ENCODE assay signal across 16 cellular contexts in genomic region chr9:76215066-76215465, GRCh38.
DNase-seq lines count a peak whose midpoint lies in the region; ATAC-seq and TF ChIP-seq lines count a peak whose summit lies in the region.
"Had no signal": no experiment of that assay in that cellular context is flagged by ENCODE, and none has a peak within 500 bp of the region (broad histone marks: within the 10 kb centered on the region; RNA-seq: fewer than 3 reads in every experiment).

No MANE protein-coding gene starts in this region.

- H3K36me3 ChIP-seq in neural progenitor cell, result no peaks in the 10 kb centered on the region

- H3K4me3 Mint-ChIP-seq in neural progenitor cell, result no peak overlapping the region
- H3K4me3 Mint-ChIP-seq: activated naive CD4-positive, alpha-beta T cell treated with anti-CD3 and anti-CD28 coated beads, Interleukin-2, amount 10 ng/mL, durations not matched to agents 7 days and 5 days; CD4-positive, CD25-positive, alpha-beta regulatory T cell had no signal

- H3K9me3 Mint-ChIP-seq in neural progenitor cell, result peaks cover 3% of the 10 kb centered on the region
- H3K9me3 Mint-ChIP-seq in activated naive CD4-positive, alpha-beta T cell treated with anti-CD3 and anti-CD28 coated beads, Interleukin-2, amount 50 U/mL, for 72 hours, result no peaks in the 10 kb centered on the region
- H3K9me3 Mint-ChIP-seq: activated naive CD4-positive, alpha-beta T cell treated with anti-CD3 and anti-CD28 coated beads, Interleukin-2, amount 10 ng/mL, durations not matched to agents 7 days and 5 days had no signal

- no peaks in the 10 kb centered on the region for H3K36me3 Mint-ChIP-seq in neural progenitor cell
- H3K36me3 Mint-ChIP-seq in activated naive CD4-positive, alpha-beta T cell treated with anti-CD3 and anti-CD28 coated beads, Interleukin-2, amount 50 U/mL, for 72 hours, result no peaks in the 10 kb centered on the region
- H3K36me3 Mint-ChIP-seq: activated naive CD4-positive, alpha-beta T cell treated with anti-CD3 and anti-CD28 coated beads, Interleukin-2, amount 10 ng/mL, durations not matched to agents 7 days and 5 days; CD4-positive, CD25-positive, alpha-beta regulatory T cell had no signal

- ATAC-seq in HG03469 (IDR thresholded peaks at IDR 0.05; ENCODE audit: unreplicated experiment), result no peak
- ATAC-seq in activated naive CD4-positive, alpha-beta T cell treated with anti-CD3 and anti-CD28 coated beads, Interleukin-2, amount 50 U/mL, for 72 hours, result no peak
- ATAC-seq: GM12878 had no signal

- H3K4me2 ChIP-seq in neural progenitor cell, result no peak overlapping the region

- H2AFZ ChIP-seq in neural progenitor cell (replicated peaks), result peak overlapping the region; percentile 84

- H3K79me2 ChIP-seq in neural progenitor cell (ENCODE audit: low read depth), result no peaks in the 10 kb centered on the region

- H3K4me3 ChIP-seq in neural progenitor cell, result no peak overlapping the region
- H3K4me3 ChIP-seq: GM12878 had no signal

- no peak overlapping the region for H3K9ac ChIP-seq in neural progenitor cell

- no peaks in the 10 kb centered on the region for H4K20me1 ChIP-seq in neural progenitor cell (ENCODE audit: low read depth)

- H3K27ac Mint-ChIP-seq in neural progenitor cell, result no peak overlapping the region
- H3K27ac Mint-ChIP-seq in activated naive CD4-positive, alpha-beta T cell treated with anti-CD3 and anti-CD28 coated beads, Interleukin-2, amount 50 U/mL, for 72 hours, result no peak overlapping the region
- H3K27ac Mint-ChIP-seq: activated naive CD4-positive, alpha-beta T cell treated with anti-CD3 and anti-CD28 coated beads, Interleukin-2, amount 10 ng/mL, durations not matched to agents 7 days and 5 days; CD4-positive, CD25-positive, alpha-beta regulatory T cell had no signal

- peaks cover 32% of the 10 kb centered on the region for H3K4me1 Mint-ChIP-seq in neural progenitor cell
- H3K4me1 Mint-ChIP-seq: activated naive CD4-positive, alpha-beta T cell treated with anti-CD3 and anti-CD28 coated beads, Interleukin-2, amount 10 ng/mL, durations not matched to agents 7 days and 5 days; CD4-positive, CD25-positive, alpha-beta regulatory T cell had no signal

- H3K4me1 ChIP-seq in neural progenitor cell, result peaks cover 20% of the 10 kb centered on the region

- no peaks in the 10 kb centered on the region for H3K9me3 ChIP-seq in neural progenitor cell (ENCODE audit: low read depth)

- H3K27me3 Mint-ChIP-seq in neural progenitor cell (ENCODE audit: insufficient read depth, low read depth), result peaks cover 2% of the 10 kb centered on the region
- H3K27me3 Mint-ChIP-seq: activated naive CD4-positive, alpha-beta T cell treated with anti-CD3 and anti-CD28 coated beads, Interleukin-2, amount 10 ng/mL, durations not matched to agents 7 days and 5 days; CD4-positive, CD25-positive, alpha-beta regulatory T cell had no signal

- H3K27ac ChIP-seq in epithelial cell of prostate (no peak overlapping the region), neural progenitor cell (no peak overlapping the region)

- peaks cover 12% of the 10 kb centered on the region for H3F3A ChIP-seq in neural progenitor cell (ENCODE audit: low read depth)

- TF ChIP-seq CTCF in neural progenitor cell (IDR thresholded peaks at IDR 0.05), result no peak

- H3K27me3 ChIP-seq in neural progenitor cell, result no peaks in the 10 kb centered on the region

- DNase-seq in Ammon's horn (ENCODE audit: low spot score) (peak; percentile 21), RPMI7951 (ENCODE audit: low read depth) (peak; percentile 70), epithelial cell of prostate (ENCODE audit: low read depth, low spot score) (peak; percentile 10), neural progenitor cell (ENCODE audit: low spot score) (peak; percentile 4), NCI-H1092 (lab: John Stamatoyannopoulos, UW) (no peak), SKM-1 treated with dmso at 0.1 percent for 144 hours (lab: John Stamatoyannopoulos, UW; ENCODE audit: unreplicated experiment) (no peak)
- DNase-seq in activated naive CD4-positive, alpha-beta T cell treated with anti-CD3 and anti-CD28 coated beads, Interleukin-2, amount 50 U/mL, for 72 hours (ENCODE audit: low spot score in 2 of 2), result no peak
- DNase-seq: activated CD4-positive, alpha-beta T cell treated with anti-CD3 and anti-CD28 coated beads, Interleukin-2, amount 50 U/mL, for 4 hours; activated naive CD4-positive, alpha-beta T cell treated with anti-CD3 and anti-CD28 coated beads, Interleukin-2, amount 10 ng/mL, durations not matched to agents 7 days and 5 days; CD4-positive, CD25-positive, alpha-beta regulatory T cell; effector CD8-positive, alpha-beta T cell; NCI-H524 treated with DMSO at 0.1 percent for 48 hours; stimulated activated CD4-positive, alpha-beta T cell treated with anti-CD3 and anti-CD28 coated beads, Interleukin-4, amount 100 ng/mL, for 24 hours; substantia nigra had no signal

Comparison
In these comparisons a context has a peak if more than half of its experiments do, and no peak if none do; other contexts are left out.
1. DNase-seq: peak in Ammon's horn (single experiment), RPMI7951 (single experiment), epithelial cell of prostate (single experiment) and neural progenitor cell (single experiment); none in activated naive CD4-positive, alpha-beta T cell treated with anti-CD3 and anti-CD28 coated beads, Interleukin-2, amount 50 U/mL, for 72 hours (0 of 2), NCI-H1092 (single experiment) and SKM-1 treated with dmso at 0.1 percent for 144 hours (single experiment).